ENCODE assay signal across 8 cellular contexts in genomic region chr2:30230479-30230854, GRCh38. TPM values are rescaled to one million over a fixed set of nuclear protein-coding genes. Genes with fewer than 3 reads are reported as not detected.
A peak's percentile ranks its signal among the peaks of the same experiment; 100 is the strongest.
DNase-seq lines count a peak whose midpoint lies in the region; ATAC-seq and TF ChIP-seq lines count a peak whose summit lies in the region.

No MANE protein-coding gene starts in this region.

- H3K4me3 ChIP-seq in esophagus (ENCODE audit: low read depth in 1 of 2, low read length in 2 of 2), result peak overlapping the region; percentile 49 to 64

- H3K4me1 Mint-ChIP-seq in nephron progenitor cell, result peaks cover 62% of the 10 kb centered on the region

- H3K36me3 Mint-ChIP-seq in nephron progenitor cell (ENCODE audit: low read depth), result peaks cover 15% of the 10 kb centered on the region

- peak overlapping the region; percentile 92 for H3K27ac Mint-ChIP-seq in nephron progenitor cell

- H3K4me1 ChIP-seq in esophagus (ENCODE audit: control insufficient read depth in 2 of 2, insufficient read depth in 2 of 2, low read length in 1 of 2), result peaks cover 3 to 8% of the 10 kb centered on the region in 2 donors

- WGBS in esophagus, 2 donors, result 30 to 37% methylated on average over 20 of the region's 20 CpGs

- H3K36me3 ChIP-seq in esophagus (ENCODE audit: control insufficient read depth in 2 of 2, insufficient read depth in 2 of 2, low read length in 1 of 2), result no peaks in the 10 kb centered on the region

- peaks cover 53% of the 10 kb centered on the region for H3K27me3 Mint-ChIP-seq in nephron progenitor cell (ENCODE audit: low read depth, poor library complexity)

- intact Hi-C loops in posterior vena cava (cut with DNase I), result loop anchor here (5.0 to 10.0 kb wide), 2 partner anchors 124 to 192 kb away; no protein-coding TSS in a partner anchor

- peak overlapping the region; percentile 90 for H3K4me3 Mint-ChIP-seq in nephron progenitor cell

- DNase-seq in Daoy (ENCODE audit: low read depth), result peak; percentile 51
- DNase-seq in nephron progenitor cell, result peak; percentile 50
- DNase-seq in COR-L47 (lab: John Stamatoyannopoulos, UW), result no peak
- no peak for DNase-seq in Kasumi-1 (lab: John Stamatoyannopoulos, UW)
- no peak for DNase-seq in posterior vena cava (ENCODE audit: low spot score)

- TF ChIP-seq CTCF in nephron progenitor cell (IDR thresholded peaks at IDR 0.05), result no peak

- H3K27me3 ChIP-seq in esophagus (ENCODE audit: control insufficient read depth in 1 of 2, insufficient read depth in 2 of 2, low read length in 2 of 2), result no peaks in the 10 kb centered on the region

- ATAC-seq in SK-N-SH treated with all-trans-retinoic acid at 6 μM for 48 hours, result peak; percentile 10
- ATAC-seq in HG03045 (IDR thresholded peaks at IDR 0.05; ENCODE audit: unreplicated experiment), result no peak

- H3K9me3 Mint-ChIP-seq in nephron progenitor cell, result no peaks in the 10 kb centered on the region

- peak overlapping the region; percentile 47 to 69 for H3K27ac ChIP-seq in esophagus (ENCODE audit: low read depth in 2 of 2, low read length in 1 of 2)

- H3K9me3 ChIP-seq in esophagus (ENCODE audit: control insufficient read depth in 2 of 2, insufficient read depth in 1 of 2, low read depth in 1 of 2, low read length in 1 of 2), result no peaks in the 10 kb centered on the region

TF ChIP-seq in SK-N-SH treated with all-trans-retinoic acid at 6 μM for 48 hours, 23 proteins besides CTCF, POLR2A, EP300 and RAD21:
- TF ChIP-seq PATZ1 (CRISPR knock-in tag; IDR thresholded peaks at IDR 0.05; ENCODE audit: borderline replicate concordance), result 0 out of 2 replicates have a peak, but pooled peaks have one; percentile 22
- TF ChIP-seq ZNF565 (CRISPR knock-in tag; conservative IDR thresholded peaks at IDR 0.05; ENCODE audit: low read depth), result no peak
- no peak for TF ChIP-seq CSRNP3 (CRISPR knock-in tag; IDR thresholded peaks at IDR 0.05)
- no peak for TF ChIP-seq ZFP3 (CRISPR knock-in tag; IDR thresholded peaks at IDR 0.05)

RNA-seq across cellular contexts. Expression of gene LBH, which starts 0.9 kb away (rescaled TPM):
- 128 and 147 TPM in 2 replicates for total RNA-seq in Daoy (2014; rRNA removed; shearing (Covaris generic))
- 1 to 10 TPM; 3.1 to 4.5 TPM for polyA plus RNA-seq in esophagus
- 100 to 1,000 TPM; 104 to 280 TPM for total RNA-seq in posterior vena cava

Comparison
In these comparisons a context has a peak if more than half of its experiments do, and no peak if none do; other contexts are left out.
1. DNase-seq: peak in Daoy (single experiment) and nephron progenitor cell (single experiment); none in COR-L47 (single experiment), Kasumi-1 (0 of 2) and posterior vena cava (single experiment).